Comparison of ENCODE assay signal across 13 cellular contexts in genomic region chr12:116160196-116160595, GRCh38.
A peak's percentile ranks its signal among the peaks of the same experiment; 100 is the strongest.
DNase-seq lines count a peak whose midpoint lies in the region; ATAC-seq, FAIRE-seq and TF ChIP-seq lines count a peak whose summit lies in the region.
"Had no signal": no experiment of that assay in that cellular context is flagged by ENCODE, and none has a peak within 500 bp of the region (broad histone marks: within the 10 kb centered on the region; RNA-seq: fewer than 3 reads in every experiment).

No MANE protein-coding gene starts in this region.

- H4K8ac ChIP-seq in IMR-90 (ENCODE audit: low read depth in 2 of 2, low read length in 2 of 2), result no peak overlapping the region

- no peak overlapping the region for H3K4ac ChIP-seq in IMR-90 (ENCODE audit: low read depth, low read length)

- H3K18ac ChIP-seq in IMR-90 (ENCODE audit: low read depth, low read length), result no peak overlapping the region

- peaks cover 12% of the 10 kb centered on the region for H3K4me1 ChIP-seq in IMR-90 (ENCODE audit: control insufficient read depth, insufficient read depth, low read length)

- H2AK5ac ChIP-seq in IMR-90 (ENCODE audit: low read depth, low read length), result no peak overlapping the region

- peaks cover 17% of the 10 kb centered on the region for H3K9me1 ChIP-seq in IMR-90 (ENCODE audit: insufficient read depth, low read length)

- POLR2A ChIA-PET in IMR-90 (lab: Charles Lee; ENCODE audit: unreplicated experiment), result no interaction called here
- POLR2A ChIA-PET in CD4-positive, alpha-beta T cell (lab: Charles Lee), result interaction anchor here (0.7 kb wide), 1 partner anchor 28 kb away, joined by 3 read pairs; no protein-coding TSS in a partner anchor

- H3K14ac ChIP-seq in IMR-90 (replicated peaks; ENCODE audit: low read depth, low read length), result no peak overlapping the region; the same call in 1 of the 2 replicates

- H2BK20ac ChIP-seq in IMR-90 (ENCODE audit: low read depth, low read length), result no peak overlapping the region

- dilution Hi-C loops in IMR-90 (cut with HindIII; ENCODE audit: low sequenced_read_pairs, unreplicated experiment), result no loop called here

- peaks cover 67% of the 10 kb centered on the region for H3K4me1 Mint-ChIP-seq in CD4-positive, alpha-beta T cell (ENCODE audit: low read depth)

- no peak overlapping the region for H2BK120ac ChIP-seq in IMR-90 (ENCODE audit: low read depth, low read length)

- CTCF ChIA-PET in IMR-90 (lab: Yijun Ruan, JAX), result no interaction called here
- CTCF ChIA-PET in CD4-positive, alpha-beta T cell (lab: Charles Lee), result interaction anchor here (1.3 kb wide), 1 partner anchor 14 kb away, joined by 3 read pairs; no protein-coding TSS in a partner anchor

- no peaks in the 10 kb centered on the region for H3K9me3 Mint-ChIP-seq in CD4-positive, alpha-beta T cell
- H3K9me3 Mint-ChIP-seq: GM23338, nephron had no signal

- H4K91ac ChIP-seq in IMR-90 (ENCODE audit: insufficient read depth, low read depth, low read length), result no peak overlapping the region

- no peak overlapping the region for H2AK9ac ChIP-seq in IMR-90 (replicated peaks; ENCODE audit: low read depth, low read length, poor library complexity)

- no peak overlapping the region for H2BK5ac ChIP-seq in IMR-90 (ENCODE audit: low read depth, low read length, poor library complexity, severe bottlenecking)

- H3K27me3 ChIP-seq in IMR-90 (ENCODE audit: control insufficient read depth, insufficient read depth, low read length), result no peaks in the 10 kb centered on the region
- no peaks in the 10 kb centered on the region for H3K27me3 ChIP-seq in CD4-positive, alpha-beta T cell (ENCODE audit: control insufficient read depth, insufficient read depth, low read length)

- intact Hi-C loops in IMR-90 (cut with micrococcal nuclease), result no loop called here
- intact Hi-C loops in CD4-positive, alpha-beta T cell (cut with DNase I, micrococcal nuclease), result loop anchor here in 1 of 2 experiments (5.0 kb wide), 1 partner anchor 37 kb away; no protein-coding TSS in a partner anchor

- no peak overlapping the region for H3K27ac Mint-ChIP-seq in CD4-positive, alpha-beta T cell

- H3K4me3 ChIP-seq in AG10803 (ENCODE audit: low read length) (no peak overlapping the region), IMR-90 (ENCODE audit: insufficient read depth, low read depth, low read length) (no peak overlapping the region)
- H3K4me3 ChIP-seq: GM23338, thoracic aorta had no signal

- no peak overlapping the region for H3K4me3 Mint-ChIP-seq in CD4-positive, alpha-beta T cell
- H3K4me3 Mint-ChIP-seq: GM23338, nephron had no signal

- H3K27me3 Mint-ChIP-seq in CD4-positive, alpha-beta T cell, result no peaks in the 10 kb centered on the region

- no peak overlapping the region for H3K9ac ChIP-seq in IMR-90 (ENCODE audit: low read depth, low read length)

- no peaks in the 10 kb centered on the region for H3K36me3 ChIP-seq in IMR-90 (ENCODE audit: control insufficient read depth, insufficient read depth, low read length)
- H3K36me3 ChIP-seq: thoracic aorta had no signal

- H4K20me1 ChIP-seq in IMR-90 (ENCODE audit: insufficient read depth, low read length), result peaks cover 80% of the 10 kb centered on the region

- H3K4me2 ChIP-seq in IMR-90 (ENCODE audit: low read depth, low read length), result no peak overlapping the region
- H3K4me2 ChIP-seq: GM23338 had no signal

- no peak for TF ChIP-seq RAD21 in IMR-90 (IDR thresholded peaks at IDR 0.05; ENCODE audit: low read length)

- no peak overlapping the region for H3K56ac ChIP-seq in IMR-90 (ENCODE audit: extremely low read depth, insufficient read depth, low read length)

- BruUV-seq in IMR-90 (replicated peaks; lab: Mats Ljungman, UMichigan), result no TSS peak

- H2BK15ac ChIP-seq in IMR-90 (ENCODE audit: low read depth, low read length), result no peak overlapping the region

- H4K5ac ChIP-seq in IMR-90 (ENCODE audit: low read depth, low read length), result no peak overlapping the region

- no peaks in the 10 kb centered on the region for H3K36me3 Mint-ChIP-seq in CD4-positive, alpha-beta T cell (ENCODE audit: low read depth)

- no peak overlapping the region for H2AFZ ChIP-seq in IMR-90 (replicated peaks; ENCODE audit: low read length, poor library complexity)
- H2AFZ ChIP-seq: GM23338 had no signal

- in situ Hi-C loops in IMR-90 (cut with MboI; ENCODE audit: low sequenced_read_pairs), result no loop called here

- no peak for TF ChIP-seq POLR2A in IMR-90 (IDR thresholded peaks at IDR 0.05; ENCODE audit: low read depth, low read length)
- no peak for TF ChIP-seq POLR2A in GM12891 (IDR thresholded peaks at IDR 0.05; ENCODE audit: low read depth, low read length)

- WGBS in IMR-90 (ENCODE audit: extremely low coverage in 2 of 2, insufficient read length in 1 of 2), 2 experiments, result no CpG with 5 or more reads among the region's 2 CpGs

- TF ChIP-seq CTCF in AG10803 (conservative IDR thresholded peaks at IDR 0.05; ENCODE audit: low read length), result no peak
- TF ChIP-seq CTCF in IMR-90 (conservative IDR thresholded peaks at IDR 0.05; ENCODE audit: low read depth, low read length), result no peak
- no peak for TF ChIP-seq CTCF in CD4-positive, alpha-beta T cell (IDR thresholded peaks at IDR 0.05)

- no peak overlapping the region for H3K23ac ChIP-seq in IMR-90 (ENCODE audit: low read depth, low read length)

- no peak for FAIRE-seq in GM12891 (lab: Jason Lieb, UNC)

- no peak for ATAC-seq in IMR-90 (ENCODE audit: low read depth)
- no peak for ATAC-seq in CD4-positive, alpha-beta T cell (ENCODE audit: poor library complexity)
- ATAC-seq: GM23338 had no signal

- H3K79me1 ChIP-seq in IMR-90 (ENCODE audit: low read depth in 1 of 2, low read length in 2 of 2), result peaks cover 33 to 75% of the 10 kb centered on the region in 2 experiments

- H3K9me3 ChIP-seq in IMR-90 (ENCODE audit: control insufficient read depth, insufficient read depth, low read length), result no peaks in the 10 kb centered on the region
- no peaks in the 10 kb centered on the region for H3K9me3 ChIP-seq in CD4-positive, alpha-beta T cell (ENCODE audit: control insufficient read depth, low read length)
- H3K9me3 ChIP-seq: thoracic aorta had no signal

- H3K27ac ChIP-seq in IMR-90 (ENCODE audit: insufficient read depth, low read length), result no peak overlapping the region
- H3K27ac ChIP-seq in CD4-positive, alpha-beta T cell (ENCODE audit: low read depth, low read length), result no peak overlapping the region
- H3K27ac ChIP-seq: thoracic aorta, VCaP had no signal

- peak; percentile 33 for DNase-seq in AG10803 (ENCODE audit: low read depth)
- peak; percentile 57 for DNase-seq in IMR-90
- peak; percentile 17 for DNase-seq in SW480 (ENCODE audit: low spot score)
- DNase-seq in iris pigment epithelial cell (ENCODE audit: low read depth), result peak; percentile 66
- no peak for DNase-seq in activated CD4-positive, alpha-beta T cell treated with anti-CD3 and anti-CD28 coated beads for 48 hours
- DNase-seq in CD4-positive, alpha-beta T cell, result no peak
- DNase-seq in GDM1 (lab: John Stamatoyannopoulos, UW), result no peak
- no peak for DNase-seq in GM12891 (ENCODE audit: insufficient read length, low spot score)
- DNase-seq: activated gamma-delta T cell had no signal

TF ChIP-seq in IMR-90, 13 proteins besides CTCF, POLR2A, EP300 and RAD21:
- peak; percentile 30; the same call in 1 of the 2 replicates for TF ChIP-seq CEBPB (IDR thresholded peaks at IDR 0.05; ENCODE audit: low read depth, low read length)
- TF ChIP-seq RCOR1 (IDR thresholded peaks at IDR 0.05; ENCODE audit: insufficient replicate concordance, low read length), result no peak
- 0 out of 2 replicates have a peak, but pooled peaks have one; percentile 2 for TF ChIP-seq FOS (IDR thresholded peaks at IDR 0.05; ENCODE audit: low read depth, low read length)
- TF ChIP-seq NFE2L2 (IDR thresholded peaks at IDR 0.05; ENCODE audit: low read depth, low read length), result peak; percentile 29; the same call in 1 of the 2 replicates

TF ChIP-seq in GM12891, 5 proteins besides CTCF, POLR2A, EP300 and RAD21:
- no peak for TF ChIP-seq SPI1 (IDR thresholded peaks at IDR 0.05; ENCODE audit: low read depth, low read length)
- TF ChIP-seq POLR2AphosphoS5 (IDR thresholded peaks at IDR 0.05; ENCODE audit: low read depth, low read length), result no peak
- TF ChIP-seq TAF1 (IDR thresholded peaks at IDR 0.05; ENCODE audit: low read depth, low read length), result no peak
- no peak for TF ChIP-seq POU2F2 (IDR thresholded peaks at IDR 0.05; ENCODE audit: low read depth, low read length)
- no peak for TF ChIP-seq PAX5 (IDR thresholded peaks at IDR 0.05; ENCODE audit: insufficient read depth, low read length, severe bottlenecking)

Comparison
In these comparisons a context has a peak if more than half of its experiments do, and no peak if none do; other contexts are left out.
1. DNase-seq: peak in AG10803 (single experiment), IMR-90 (single experiment), SW480 (single experiment) and iris pigment epithelial cell (single experiment); none in activated CD4-positive, alpha-beta T cell treated with anti-CD3 and anti-CD28 coated beads for 48 hours (single experiment), CD4-positive, alpha-beta T cell (0 of 10), GDM1 (single experiment) and GM12891 (single experiment).